In the genomic region with DNA sequence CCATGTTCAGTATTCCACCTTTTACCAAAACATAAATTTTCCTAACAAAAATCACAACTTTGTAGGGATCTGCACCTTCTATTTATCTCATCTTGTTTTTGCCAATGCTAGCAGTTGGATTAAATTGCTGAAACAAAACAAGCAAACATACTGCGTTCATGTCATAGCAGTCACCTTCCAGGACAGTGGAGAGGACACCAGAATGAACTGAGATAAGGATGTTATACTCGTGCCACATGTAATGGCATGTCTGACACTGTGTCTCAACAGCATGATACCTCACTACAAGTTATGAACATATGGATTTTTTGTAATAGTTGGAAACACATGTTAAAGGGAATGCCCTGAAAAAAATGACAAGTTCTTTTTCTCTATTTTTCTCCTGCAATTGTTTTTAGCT, we compare ENCODE assay signal across 25 cellular contexts.
"Had no signal": no experiment of that assay in that cellular context is flagged by ENCODE, and none has a peak within 500 bp of the region (broad histone marks: within the 10 kb centered on the region; RNA-seq: fewer than 3 reads in every experiment).

No MANE protein-coding gene starts in this region.

- H3K4me3 ChIP-seq: dorsolateral prefrontal cortex, esophagus muscularis mucosa, lung, ovary, right lobe of liver, smooth muscle cell, suprapubic skin, vagina had no signal

- H3K9me3 ChIP-seq: esophagus muscularis mucosa, ovary, right lobe of liver, suprapubic skin, vagina had no signal

- H3K27ac ChIP-seq: dorsolateral prefrontal cortex, esophagus muscularis mucosa, foreskin keratinocyte, ovary, right lobe of liver, suprapubic skin, vagina had no signal

- H3K36me3 ChIP-seq: esophagus muscularis mucosa, ovary, right lobe of liver, suprapubic skin, vagina had no signal

- H3K27me3 ChIP-seq: esophagus muscularis mucosa, foreskin keratinocyte, ovary, right lobe of liver, suprapubic skin, vagina had no signal

- ATAC-seq: natural killer cell; right lobe of liver; stimulated activated naive CD8-positive, alpha-beta T cell treated with anti-CD3 and anti-CD28 coated beads, Interleukin-15, amount 100 ng/mL, for 72 hours had no signal

- DNase-seq: dorsolateral prefrontal cortex; effector CD4-positive, alpha-beta T cell; foreskin keratinocyte; glutamatergic neuron; hypothalamus; immature natural killer cell; islet precursor cell; natural killer cell; occipital lobe; ovary; posterior cingulate gyrus; retina; right lobe of liver; stimulated activated CD4-positive, alpha-beta T cell treated with anti-CD3 and anti-CD28 coated beads, Interleukin-12 subunit alpha, Interleukin-12 subunit beta, amount 100 ng/mL, for 4 hours; stimulated activated CD4-positive, alpha-beta T cell treated with anti-CD3 and anti-CD28 coated beads, Interleukin-1b, Interleukin-23, amount 100 ng/mL, for 48 hours; stimulated activated CD4-positive, alpha-beta T cell treated with anti-CD3 and anti-CD28 coated beads, Interleukin-4, amount 100 ng/mL, for 1 hour; stimulated activated CD8-positive, alpha-beta memory T cell treated with anti-CD3 and anti-CD28 coated beads, Interleukin-4, amount 100 ng/mL, for 48 hours; stimulated activated naive CD4-positive, alpha-beta T cell; stimulated activated naive CD8-positive, alpha-beta T cell treated with anti-CD3 and anti-CD28 coated beads, Interleukin-15, amount 100 ng/mL, for 72 hours; trophoblast cell had no signal

- H3K4me1 ChIP-seq: esophagus muscularis mucosa, right lobe of liver, suprapubic skin, vagina had no signal

- H3K4me2 ChIP-seq: smooth muscle cell had no signal
